8 cellular contexts compared by ENCODE assay signal in the genomic region with DNA sequence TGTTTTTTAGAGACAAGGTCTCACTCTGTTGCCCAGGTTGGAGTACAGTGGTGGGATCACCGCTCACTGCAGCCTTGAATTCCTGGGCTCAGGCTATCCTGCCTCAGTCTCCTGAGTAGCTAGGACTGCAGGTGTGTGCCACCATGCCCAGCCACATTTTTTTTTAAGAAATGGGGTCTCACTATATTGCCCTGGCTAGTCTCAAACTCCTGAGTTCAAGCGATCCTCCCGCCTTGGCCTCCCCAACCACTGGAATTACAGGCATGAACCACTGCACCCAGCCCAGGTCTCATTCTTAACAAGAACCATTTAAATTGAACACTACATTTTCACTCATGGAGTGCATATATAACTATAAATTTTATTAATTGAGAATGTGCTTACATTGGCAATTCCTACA.
"Had no signal": no experiment of that assay in that cellular context is flagged by ENCODE, and none has a peak within 500 bp of the region (broad histone marks: within the 10 kb centered on the region; RNA-seq: fewer than 3 reads in every experiment).

No MANE protein-coding gene starts in this region.

- FAIRE-seq: HTR-8/SVneo had no signal

- H3K9me3 ChIP-seq: HAP-1 had no signal

- DNase-seq: GM23248, GOT3, H7, KBM-7 had no signal

- H3K27ac ChIP-seq: GM23248, KMS-11 had no signal

- H3K4me3 ChIP-seq: GM23248, HAP-1 had no signal

- H2AFZ ChIP-seq: GM23248 had no signal

- H3K4me1 ChIP-seq: HAP-1 had no signal

- H3K4me2 ChIP-seq: KMS-11 had no signal

- H3K9ac ChIP-seq: GM23248, KMS-11 had no signal

- ATAC-seq: HCT116 had no signal
